Comparison of ENCODE assay signal across 15 cellular contexts in genomic region chr1:75392278-75392677, GRCh38.
A peak's percentile ranks its signal among the peaks of the same experiment; 100 is the strongest.
DNase-seq lines count a peak whose midpoint lies in the region; ATAC-seq lines count a peak whose summit lies in the region.
"Had no signal": no experiment of that assay in that cellular context is flagged by ENCODE, and none has a peak within 500 bp of the region (broad histone marks: within the 10 kb centered on the region; RNA-seq: fewer than 3 reads in every experiment).

No MANE protein-coding gene starts in this region.

- ATAC-seq in GM18511 (IDR thresholded peaks at IDR 0.05; ENCODE audit: unreplicated experiment) (peak; percentile 87), GM21367 (IDR thresholded peaks at IDR 0.05; ENCODE audit: unreplicated experiment) (peak; percentile 81), HG02885 (IDR thresholded peaks at IDR 0.05; ENCODE audit: poor library complexity, unreplicated experiment) (peak; percentile 73), HG03469 (IDR thresholded peaks at IDR 0.05; ENCODE audit: unreplicated experiment) (peak; percentile 76)

- no peak for DNase-seq in iPS-NIHi7 (ENCODE audit: extremely low spot score)
- DNase-seq in activated CD4-positive, alpha-beta T cell treated with anti-CD3 and anti-CD28 coated beads, Interleukin-2, amount 50 U/mL, for 48 hours, result no peak
- DNase-seq in UCSD-AML1 (lab: John Stamatoyannopoulos, UW; ENCODE audit: unreplicated experiment), result no peak
- no peak for DNase-seq in NK-92 (lab: John Stamatoyannopoulos, UW; ENCODE audit: unreplicated experiment)
- DNase-seq: activated T-cell treated with anti-CD3 and anti-CD28 coated beads, Interleukin-2, amount 50 U/mL, for 1 hour; endodermal cell; NCI-H1436 treated with DMSO at 0.1 percent for 48 hours; NCI-H69; SJCRH30; stimulated activated CD8-positive, alpha-beta memory T cell treated with anti-CD3 and anti-CD28 coated beads, Interleukin-4, amount 100 ng/mL, for 48 hours; WERI-Rb-1 had no signal
